ENCODE assay signal across 10 cellular contexts in genomic region chr10:118504044-118504944, GRCh38.
A peak's percentile ranks its signal among the peaks of the same experiment; 100 is the strongest.
DNase-seq lines count a peak whose midpoint lies in the region; ATAC-seq lines count a peak whose summit lies in the region.
"Had no signal": no experiment of that assay in that cellular context is flagged by ENCODE, and none has a peak within 500 bp of the region (broad histone marks: within the 10 kb centered on the region; RNA-seq: fewer than 3 reads in every experiment).

No MANE protein-coding gene starts in this region.

- H3K4me3 Mint-ChIP-seq in dendritic cell treated with granulocyte-macrophage colony-stimulating factor and Interleukin-4, amounts not matched to agents 40 ng/mL and 50 ng/mL, for 4 days = no peak overlapping the region
- H3K4me3 Mint-ChIP-seq in natural killer cell treated with Interleukin-12 subunit alpha and Interleukin-12 subunit beta and Interleukin-15 and Interleukin-18, amount 100 ng/mL, for 72 hours = no peak overlapping the region
- no peak overlapping the region for H3K4me3 Mint-ChIP-seq in activated T-cell treated with anti-CD3 and anti-CD28 coated beads, Interleukin-2, amount 50 U/mL, for 24 hours

- H3K9me3 Mint-ChIP-seq in dendritic cell treated with granulocyte-macrophage colony-stimulating factor and Interleukin-4, amounts not matched to agents 40 ng/mL and 50 ng/mL, for 4 days = peaks cover 9% of the 10 kb centered on the region
- H3K9me3 Mint-ChIP-seq in natural killer cell treated with Interleukin-12 subunit alpha and Interleukin-12 subunit beta and Interleukin-15 and Interleukin-18, amount 100 ng/mL, for 72 hours = no peaks in the 10 kb centered on the region
- no peaks in the 10 kb centered on the region for H3K9me3 Mint-ChIP-seq in activated T-cell treated with anti-CD3 and anti-CD28 coated beads, Interleukin-2, amount 50 U/mL, for 24 hours

- H3K27ac Mint-ChIP-seq in dendritic cell treated with granulocyte-macrophage colony-stimulating factor and Interleukin-4, amounts not matched to agents 40 ng/mL and 50 ng/mL, for 4 days = peak overlapping the region; percentile 67
- no peak overlapping the region for H3K27ac Mint-ChIP-seq in natural killer cell treated with Interleukin-12 subunit alpha and Interleukin-12 subunit beta and Interleukin-15 and Interleukin-18, amount 100 ng/mL, for 72 hours
- no peak overlapping the region for H3K27ac Mint-ChIP-seq in activated T-cell treated with anti-CD3 and anti-CD28 coated beads, Interleukin-2, amount 50 U/mL, for 24 hours

- peaks cover 6% of the 10 kb centered on the region for H3K27me3 Mint-ChIP-seq in dendritic cell treated with granulocyte-macrophage colony-stimulating factor and Interleukin-4, amounts not matched to agents 40 ng/mL and 50 ng/mL, for 4 days
- peaks cover 9 to 23% of the 10 kb centered on the region in 2 donors for H3K27me3 Mint-ChIP-seq in natural killer cell treated with Interleukin-12 subunit alpha and Interleukin-12 subunit beta and Interleukin-15 and Interleukin-18, amount 100 ng/mL, for 72 hours
- peaks cover 17% of the 10 kb centered on the region for H3K27me3 Mint-ChIP-seq in activated T-cell treated with anti-CD3 and anti-CD28 coated beads, Interleukin-2, amount 50 U/mL, for 24 hours

- DNase-seq in H4 (ENCODE audit: low spot score) (peak; percentile 67), NCI-H460 (ENCODE audit: extremely low read depth, low read depth) (peak; percentile 41), pulmonary artery endothelial cell (ENCODE audit: low read depth, low spot score) (peak; percentile 8)
- DNase-seq in natural killer cell treated with Interleukin-12 subunit alpha and Interleukin-12 subunit beta and Interleukin-15 and Interleukin-18, amount 100 ng/mL, for 72 hours (ENCODE audit: low spot score) = no peak
- no peak for DNase-seq in activated T-cell treated with anti-CD3 and anti-CD28 coated beads, Interleukin-2, amount 50 U/mL, for 24 hours
- DNase-seq: activated naive CD4-positive, alpha-beta T cell; MM.1S had no signal

- intact Hi-C loops in dendritic cell treated with granulocyte-macrophage colony-stimulating factor and Interleukin-4, amounts not matched to agents 40 ng/mL and 50 ng/mL, for 4 days (cut with micrococcal nuclease) = no loop called here

- ATAC-seq in natural killer cell treated with Interleukin-12 subunit alpha and Interleukin-12 subunit beta and Interleukin-15 and Interleukin-18, amount 100 ng/mL, for 72 hours = no peak
- no peak for ATAC-seq in HG02870 (IDR thresholded peaks at IDR 0.05; ENCODE audit: unreplicated experiment)
- ATAC-seq: GM12878 had no signal

- H3K4me1 Mint-ChIP-seq in dendritic cell treated with granulocyte-macrophage colony-stimulating factor and Interleukin-4, amounts not matched to agents 40 ng/mL and 50 ng/mL, for 4 days (ENCODE audit: low read depth) = peaks cover 41% of the 10 kb centered on the region
- no peaks in the 10 kb centered on the region for H3K4me1 Mint-ChIP-seq in natural killer cell treated with Interleukin-12 subunit alpha and Interleukin-12 subunit beta and Interleukin-15 and Interleukin-18, amount 100 ng/mL, for 72 hours (ENCODE audit: low read depth in 2 of 2)
- no peaks in the 10 kb centered on the region for H3K4me1 Mint-ChIP-seq in activated T-cell treated with anti-CD3 and anti-CD28 coated beads, Interleukin-2, amount 50 U/mL, for 24 hours (ENCODE audit: low read depth)

- no peaks in the 10 kb centered on the region for H3K36me3 Mint-ChIP-seq in dendritic cell treated with granulocyte-macrophage colony-stimulating factor and Interleukin-4, amounts not matched to agents 40 ng/mL and 50 ng/mL, for 4 days (ENCODE audit: low read depth)
- H3K36me3 Mint-ChIP-seq in natural killer cell treated with Interleukin-12 subunit alpha and Interleukin-12 subunit beta and Interleukin-15 and Interleukin-18, amount 100 ng/mL, for 72 hours = no peaks in the 10 kb centered on the region
- no peaks in the 10 kb centered on the region for H3K36me3 Mint-ChIP-seq in activated T-cell treated with anti-CD3 and anti-CD28 coated beads, Interleukin-2, amount 50 U/mL, for 24 hours (ENCODE audit: low read depth)

Comparison
In these comparisons a context has a peak if more than half of its experiments do, and no peak if none do; other contexts are left out.
1. DNase-seq: peak in H4 (single experiment), NCI-H460 (single experiment) and pulmonary artery endothelial cell (single experiment); none in natural killer cell treated with Interleukin-12 subunit alpha and Interleukin-12 subunit beta and Interleukin-15 and Interleukin-18, amount 100 ng/mL, for 72 hours (single experiment) and activated T-cell treated with anti-CD3 and anti-CD28 coated beads, Interleukin-2, amount 50 U/mL, for 24 hours (single experiment).